ENCODE assay signal across 12 cellular contexts in genomic region chr9:129002989-129003388, GRCh38.
"Had no signal": no experiment of that assay in that cellular context is flagged by ENCODE, and none has a peak within 500 bp of the region (broad histone marks: within the 10 kb centered on the region; RNA-seq: fewer than 3 reads in every experiment).

No MANE protein-coding gene starts in this region.

- H3K36me3 ChIP-seq: ovary had no signal

- DNase-seq: activated CD4-positive, alpha-beta T cell treated with anti-CD3 and anti-CD28 coated beads, Interleukin-2, amount 50 U/mL, for 48 hours; activated naive CD4-positive, alpha-beta T cell; erythroblast; gastrocnemius medialis; heart right ventricle; stimulated activated CD4-positive, alpha-beta T cell treated with anti-CD3 and anti-CD28 coated beads, Interleukin-2, amount 100 ng/mL, for 24 hours; T-cell; thyroid gland had no signal

- H3K4me3 Mint-ChIP-seq: mesothelial cell of epicardium; stimulated activated memory B cell treated with anti-CD40 and anti-IgM and Interleukin-4, amounts not matched to agents 10 μg/mL and 1 μg/mL and 100 μg/mL, for 72 hours; T-cell had no signal

- H3K4me1 ChIP-seq: thyroid gland had no signal

- H3K4me3 ChIP-seq: dorsolateral prefrontal cortex, gastrocnemius medialis, heart right ventricle, ovary, thyroid gland had no signal

- H3K9me3 ChIP-seq: gastrocnemius medialis, heart right ventricle, ovary, thyroid gland had no signal

- H3K27me3 ChIP-seq: dorsolateral prefrontal cortex, gastrocnemius medialis, heart right ventricle, ovary, thyroid gland had no signal

- H3K27ac ChIP-seq: gastrocnemius medialis, heart right ventricle, ovary, thyroid gland had no signal

- H3K9me3 Mint-ChIP-seq: mesothelial cell of epicardium; stimulated activated memory B cell treated with anti-CD40 and anti-IgM and Interleukin-4, amounts not matched to agents 10 μg/mL and 1 μg/mL and 100 μg/mL, for 72 hours; T-cell had no signal

- H3K27me3 Mint-ChIP-seq: stimulated activated memory B cell treated with anti-CD40 and anti-IgM and Interleukin-4, amounts not matched to agents 10 μg/mL and 1 μg/mL and 100 μg/mL, for 72 hours; T-cell had no signal

- ATAC-seq: gastrocnemius medialis; heart right ventricle; stimulated activated memory B cell treated with anti-CD40 and anti-IgM and Interleukin-4, amounts not matched to agents 10 μg/mL and 1 μg/mL and 100 μg/mL, for 72 hours; T-cell had no signal
